In the genomic region with DNA sequence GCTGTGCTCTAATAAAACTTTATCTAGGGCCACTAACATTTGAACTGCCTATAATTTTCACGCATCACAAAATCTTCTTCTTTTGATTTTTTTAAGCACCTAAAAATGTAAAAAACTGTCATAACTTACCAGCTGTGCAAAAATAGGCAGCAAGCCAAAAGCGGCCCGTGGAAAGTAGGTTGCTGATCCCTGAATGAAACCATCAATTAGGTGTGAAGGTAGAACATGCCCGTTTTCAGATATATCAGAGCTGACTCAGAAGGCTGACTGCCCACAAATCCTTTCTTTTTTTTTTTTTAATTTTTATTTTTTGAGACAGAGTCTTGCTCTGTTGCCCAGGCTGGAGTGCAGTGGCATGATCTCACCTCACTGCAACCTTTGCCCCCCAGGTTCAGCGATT, we compare ENCODE assay signal across 24 cellular contexts.
"Had no signal": no experiment of that assay in that cellular context is flagged by ENCODE, and none has a peak within 500 bp of the region (broad histone marks: within the 10 kb centered on the region; RNA-seq: fewer than 3 reads in every experiment).

No MANE protein-coding gene starts in this region.

- H3K4me3 ChIP-seq: coronary artery, dorsolateral prefrontal cortex, esophagus squamous epithelium, heart right ventricle, prostate gland, right lobe of liver, tibial artery, upper lobe of left lung, uterus had no signal

- H3K4me3 Mint-ChIP-seq: nephron progenitor cell; stimulated activated effector memory CD8-positive, alpha-beta T cell treated with anti-CD3 and anti-CD28 coated beads, Interleukin-12 subunit alpha, Interleukin-12 subunit beta, amount 100 ng/mL, for 72 hours; stimulated activated naive CD8-positive, alpha-beta T cell treated with anti-CD3 and anti-CD28 coated beads, Interleukin-15, Interleukin-2, amounts not matched to agents 100 ng/mL and 50 ng/mL, for 24 hours had no signal

- FAIRE-seq: endometrium, islet of Langerhans had no signal

- ATAC-seq: heart right ventricle; left lobe of liver; naive thymus-derived CD4-positive, alpha-beta T cell; right lobe of liver; stimulated activated effector memory CD8-positive, alpha-beta T cell treated with anti-CD3 and anti-CD28 coated beads, Interleukin-12 subunit alpha, Interleukin-12 subunit beta, amount 100 ng/mL, for 72 hours had no signal

- H3K36me3 Mint-ChIP-seq: naive thymus-derived CD4-positive, alpha-beta T cell; stimulated activated effector memory CD8-positive, alpha-beta T cell treated with anti-CD3 and anti-CD28 coated beads, Interleukin-12 subunit alpha, Interleukin-12 subunit beta, amount 100 ng/mL, for 72 hours had no signal

- H3K9me3 Mint-ChIP-seq: stimulated activated effector memory CD8-positive, alpha-beta T cell treated with anti-CD3 and anti-CD28 coated beads, Interleukin-12 subunit alpha, Interleukin-12 subunit beta, amount 100 ng/mL, for 72 hours; stimulated activated naive CD8-positive, alpha-beta T cell treated with anti-CD3 and anti-CD28 coated beads, Interleukin-15, Interleukin-2, amounts not matched to agents 100 ng/mL and 50 ng/mL, for 24 hours had no signal

- H3K27ac Mint-ChIP-seq: nephron progenitor cell; stimulated activated effector memory CD8-positive, alpha-beta T cell treated with anti-CD3 and anti-CD28 coated beads, Interleukin-12 subunit alpha, Interleukin-12 subunit beta, amount 100 ng/mL, for 72 hours; stimulated activated naive CD8-positive, alpha-beta T cell treated with anti-CD3 and anti-CD28 coated beads, Interleukin-15, Interleukin-2, amounts not matched to agents 100 ng/mL and 50 ng/mL, for 24 hours had no signal

- DNase-seq: dorsolateral prefrontal cortex; effector CD8-positive, alpha-beta T cell; esophagus squamous epithelium; foreskin melanocyte; heart right ventricle; hypothalamus; kidney glomerular epithelial cell; mammary epithelial cell; naive thymus-derived CD4-positive, alpha-beta T cell; nephron progenitor cell; retina; right lobe of liver; stimulated activated CD4-positive, alpha-beta T cell treated with anti-CD3 and anti-CD28 coated beads, Interleukin-4, amount 100 ng/mL, for 1 hour; stimulated activated CD8-positive, alpha-beta memory T cell treated with anti-CD3 and anti-CD28 coated beads, Interleukin-4, amount 100 ng/mL, for 48 hours; tibial artery; upper lobe of left lung; uterus had no signal
